8 cellular contexts compared by ENCODE assay signal in genomic region chr6:112253842-112254816, GRCh38. TPM values are rescaled to one million over a fixed set of nuclear protein-coding genes. Genes with fewer than 3 reads are reported as not detected.
DNase-seq lines count a peak whose midpoint lies in the region; ATAC-seq and TF ChIP-seq lines count a peak whose summit lies in the region.

LAMA4 (minus strand) TSS chr6:112254567; CDS start chr6:112254150, 417 bp downstream.

- 2 to 3% methylated on average over 50 to 52 of the region's 52 CpGs for WGBS in ectodermal cell, 2 experiments
- WGBS in liver = 6% methylated on average over 52 of the region's 52 CpGs

- H3K27me3 ChIP-seq in BJ (ENCODE audit: control insufficient read depth, insufficient read depth, low read length) (no peaks in the 10 kb centered on the region), ectodermal cell (ENCODE audit: control insufficient read depth, insufficient read depth, low read length, poor library complexity, severe bottlenecking) (peaks cover 32% of the 10 kb centered on the region), liver (ENCODE audit: control insufficient read depth in 4 of 4, insufficient read depth in 4 of 4, low read length in 3 of 4) (no peaks in the 10 kb centered on the region)

- peaks cover 6% of the 10 kb centered on the region for H3K4me1 ChIP-seq in ectodermal cell (ENCODE audit: control insufficient read depth, insufficient read depth, low read length)
- peaks cover 0 to 18% (median 5%) of the 10 kb centered on the region in 4 donors for H3K4me1 ChIP-seq in liver (ENCODE audit: control insufficient read depth in 4 of 4, insufficient read depth in 4 of 4, low read length in 3 of 4)

- H3K9me3 Mint-ChIP-seq in stimulated activated naive CD8-positive, alpha-beta T cell treated with anti-CD3 and anti-CD28 coated beads, Interleukin-15, Interleukin-2, amounts not matched to agents 100 ng/mL and 50 ng/mL, for 24 hours = no peaks in the 10 kb centered on the region

- DNase-seq in BJ (ENCODE audit: low read depth) (no peak), HCEC 1CT (peak; percentile 64), OCI-M1 (lab: John Stamatoyannopoulos, UW) (no peak)

- no peaks in the 10 kb centered on the region for H3K36me3 Mint-ChIP-seq in stimulated activated naive CD8-positive, alpha-beta T cell treated with anti-CD3 and anti-CD28 coated beads, Interleukin-15, Interleukin-2, amounts not matched to agents 100 ng/mL and 50 ng/mL, for 24 hours (ENCODE audit: low read depth)

- no peak for TF ChIP-seq RAD21 in liver (IDR thresholded peaks at IDR 0.05)

- no peak within 1 kb of the TSS for H3K27ac Mint-ChIP-seq in stimulated activated naive CD8-positive, alpha-beta T cell treated with anti-CD3 and anti-CD28 coated beads, Interleukin-15, Interleukin-2, amounts not matched to agents 100 ng/mL and 50 ng/mL, for 24 hours

- peak within 1 kb of the TSS; percentile 52 for H3K4me3 ChIP-seq in BJ (ENCODE audit: low read depth, low read length)
- peak within 1 kb of the TSS; percentile 36 for H3K4me3 ChIP-seq in ectodermal cell (ENCODE audit: insufficient read depth, low read depth, low read length)
- peak within 1 kb of the TSS; percentile 59 to 94 (median 88) for H3K4me3 ChIP-seq in liver (ENCODE audit: low read depth in 1 of 3, low read length in 3 of 3)

- H3K36me3 ChIP-seq in BJ (ENCODE audit: control insufficient read depth, insufficient read depth, low read length) (no peaks in the 10 kb centered on the region), ectodermal cell (ENCODE audit: control insufficient read depth, insufficient read depth, low read length) (no peaks in the 10 kb centered on the region), liver (ENCODE audit: control insufficient read depth in 4 of 4, insufficient read depth in 3 of 4, low read depth in 1 of 4, low read length in 3 of 4) (no peaks in the 10 kb centered on the region)

- no peak for TF ChIP-seq CTCF in BJ (IDR thresholded peaks at IDR 0.05; ENCODE audit: insufficient read depth, low read depth, low read length)
- TF ChIP-seq CTCF in liver (IDR thresholded peaks at IDR 0.05; ENCODE audit: low read depth, low read length, missing input control) = no peak

- CTCF ChIA-PET in BJ (lab: Yijun Ruan, JAX) = interaction anchor here (1.2 to 3.0 kb wide), 6 partner anchors 12 to 74 kb away, joined by 3 to 14 read pairs (median 5); no protein-coding TSS in a partner anchor

- peak within 1 kb of the TSS; percentile 57 to 77 for H3K9ac ChIP-seq in liver (ENCODE audit: low read depth in 1 of 2, low read length in 2 of 2)

- ATAC-seq in SK-N-SH treated with all-trans-retinoic acid at 6 μM for 48 hours = peak; percentile 83
- no peak for ATAC-seq in HG03175 (IDR thresholded peaks at IDR 0.05; ENCODE audit: unreplicated experiment)

- H3K4me1 Mint-ChIP-seq in stimulated activated naive CD8-positive, alpha-beta T cell treated with anti-CD3 and anti-CD28 coated beads, Interleukin-15, Interleukin-2, amounts not matched to agents 100 ng/mL and 50 ng/mL, for 24 hours (ENCODE audit: low read depth) = peaks cover 16% of the 10 kb centered on the region

- H3K4me3 Mint-ChIP-seq in stimulated activated naive CD8-positive, alpha-beta T cell treated with anti-CD3 and anti-CD28 coated beads, Interleukin-15, Interleukin-2, amounts not matched to agents 100 ng/mL and 50 ng/mL, for 24 hours = peak within 1 kb of the TSS; percentile 73

- POLR2A ChIA-PET in BJ (lab: Charles Lee) = interaction anchor here (0.7 to 1.2 kb wide), 2 partner anchors 28 to 45 kb away, joined by 3 to 4 read pairs; no protein-coding TSS in a partner anchor

- H3K9me3 ChIP-seq in ectodermal cell (ENCODE audit: control insufficient read depth, low read length) (no peaks in the 10 kb centered on the region), liver (ENCODE audit: control insufficient read depth in 4 of 4, low read length in 3 of 4) (no peaks in the 10 kb centered on the region)

- H3K27ac ChIP-seq in ectodermal cell (ENCODE audit: insufficient read depth, low read depth, low read length, poor library complexity, severe bottlenecking) (no peak within 1 kb of the TSS), liver (ENCODE audit: low read depth in 1 of 2, low read length in 2 of 2) (peak within 1 kb of the TSS; percentile 68 to 88)

- peaks cover 56% of the 10 kb centered on the region for H3K27me3 Mint-ChIP-seq in stimulated activated naive CD8-positive, alpha-beta T cell treated with anti-CD3 and anti-CD28 coated beads, Interleukin-15, Interleukin-2, amounts not matched to agents 100 ng/mL and 50 ng/mL, for 24 hours

TF ChIP-seq in SK-N-SH treated with all-trans-retinoic acid at 6 μM for 48 hours, 23 proteins besides CTCF, POLR2A, EP300 and RAD21:
- TF ChIP-seq GLIS3 (CRISPR knock-in tag; IDR thresholded peaks at IDR 0.05) (no peak), ARNTL (CRISPR knock-in tag; IDR thresholded peaks at IDR 0.05; ENCODE audit: borderline replicate concordance, low read depth) (no peak), ZNF70 (CRISPR knock-in tag; IDR thresholded peaks at IDR 0.05) (no peak), RARB (CRISPR knock-in tag; IDR thresholded peaks at IDR 0.05) (no peak)
- TF ChIP-seq, protein P1, sequence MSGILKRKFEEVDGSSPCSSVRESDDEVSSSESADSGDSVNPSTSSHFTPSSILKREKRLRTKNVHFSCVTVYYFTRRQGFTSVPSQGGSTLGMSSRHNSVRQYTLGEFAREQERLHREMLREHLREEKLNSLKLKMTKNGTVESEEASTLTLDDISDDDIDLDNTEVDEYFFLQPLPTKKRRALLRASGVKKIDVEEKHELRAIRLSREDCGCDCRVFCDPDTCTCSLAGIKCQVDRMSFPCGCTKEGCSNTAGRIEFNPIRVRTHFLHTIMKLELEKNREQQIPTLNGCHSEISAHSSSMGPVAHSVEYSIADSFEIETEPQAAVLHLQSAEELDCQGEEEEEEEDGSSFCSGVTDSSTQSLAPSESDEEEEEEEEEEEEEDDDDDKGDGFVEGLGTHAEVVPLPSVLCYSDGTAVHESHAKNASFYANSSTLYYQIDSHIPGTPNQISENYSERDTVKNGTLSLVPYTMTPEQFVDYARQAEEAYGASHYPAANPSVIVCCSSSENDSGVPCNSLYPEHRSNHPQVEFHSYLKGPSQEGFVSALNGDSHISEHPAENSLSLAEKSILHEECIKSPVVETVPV (CRISPR knock-in tag; IDR thresholded peaks at IDR 0.05) = no peak

TF ChIP-seq in liver, 16 proteins besides CTCF, POLR2A, EP300 and RAD21:
- TF ChIP-seq NR2F2 (IDR thresholded peaks at IDR 0.05) (no peak), TAF1 (conservative IDR thresholded peaks at IDR 0.05) (peak; percentile 15), MAX (IDR thresholded peaks at IDR 0.05) (no peak)

RNA-seq across cellular contexts. Expression of gene LAMA4, which starts in this region (rescaled TPM):
- polyA plus RNA-seq in BJ (2011; rRNA removed) (268 and 301 TPM in 2 replicates), liver (1 to 10 TPM; 2.1 to 2.4 TPM)
- 230 and 338 TPM in 2 replicates for polyA minus RNA-seq in BJ (2011; rRNA and poly(A)+ RNA removed)
- polyA plus RNA-seq in ectodermal cell (2013, experiment 1 of 4) = 1.7 TPM
- polyA plus RNA-seq in ectodermal cell (2013, experiment 2 of 4) = 3.2 TPM
- 2.7 TPM for polyA plus RNA-seq in ectodermal cell (2013, experiment 3 of 4)
- polyA plus RNA-seq in ectodermal cell (2013, experiment 4 of 4) = 3.8 TPM
- 1 to 10 TPM; 4.5 to 6.0 TPM for total RNA-seq in liver

Comparison
In these comparisons a context has a peak if more than half of its experiments do, and no peak if none do; other contexts are left out.
1. RNA of gene LAMA4 (polyA plus RNA-seq): 268 to 301 TPM in BJ; 2.1 to 2.4 TPM in liver; every median in the first group is over 10 times any median in the second.
2. H3K4me3 ChIP-seq: peak in every context shown above with its lines; median percentile 88 in liver; 52 in BJ; 36 in ectodermal cell.